In genomic region chr20:23659989-23660837, GRCh38 we compare ENCODE assay signal across 2 cellular contexts.
TF ChIP-seq lines count a peak whose summit lies in the region.

No MANE protein-coding gene starts in this region.

TF ChIP-seq in IMR-90, 13 proteins besides CTCF, POLR2A, EP300 and RAD21:
- TF ChIP-seq NFE2L2 (IDR thresholded peaks at IDR 0.05; ENCODE audit: low read depth, low read length) = no peak
- peak; percentile 26; the same call in 1 of the 2 replicates for TF ChIP-seq CEBPB (IDR thresholded peaks at IDR 0.05; ENCODE audit: low read depth, low read length)
- no peak for TF ChIP-seq RCOR1 (IDR thresholded peaks at IDR 0.05; ENCODE audit: insufficient replicate concordance, low read length)
- no peak for TF ChIP-seq SMC3 (IDR thresholded peaks at IDR 0.05; ENCODE audit: low read depth, low read length)
- no peak for TF ChIP-seq RFX5 (IDR thresholded peaks at IDR 0.05; ENCODE audit: low read depth, low read length)
- no peak for TF ChIP-seq MAFK (IDR thresholded peaks at IDR 0.05; ENCODE audit: low read depth, low read length)
- peak; percentile 35; the same call in 1 of the 2 replicates for TF ChIP-seq USF2 (IDR thresholded peaks at IDR 0.05; ENCODE audit: low read depth, low read length)
- TF ChIP-seq FOS (IDR thresholded peaks at IDR 0.05; ENCODE audit: low read depth, low read length) = no peak
- no peak for TF ChIP-seq MAZ (IDR thresholded peaks at IDR 0.05; ENCODE audit: borderline replicate concordance, low read depth, low read length)
- no peak for TF ChIP-seq CHD1 (IDR thresholded peaks at IDR 0.05; ENCODE audit: low read depth, low read length)
- TF ChIP-seq ELK1 (IDR thresholded peaks at IDR 0.05; ENCODE audit: borderline replicate concordance, low read depth, low read length) = no peak
- no peak for TF ChIP-seq BHLHE40 (IDR thresholded peaks at IDR 0.05; ENCODE audit: low read depth, low read length)
- no peak for TF ChIP-seq MXI1 (IDR thresholded peaks at IDR 0.05; ENCODE audit: borderline replicate concordance, low read depth, low read length)

TF ChIP-seq in K562, 482 proteins besides CTCF, POLR2A, EP300 and RAD21 (continues in another document):
- no peak for TF ChIP-seq ZNF395 (CRISPR knock-in tag; IDR thresholded peaks at IDR 0.05)
- TF ChIP-seq NR2C1 (IDR thresholded peaks at IDR 0.05) = no peak
- TF ChIP-seq NR2C1 (tag; IDR thresholded peaks at IDR 0.05) = no peak; the same call in 1 of the 2 replicates
- TF ChIP-seq ZNF140 (CRISPR knock-in tag; IDR thresholded peaks at IDR 0.05) = no peak
- TF ChIP-seq SIRT6 (IDR thresholded peaks at IDR 0.05; ENCODE audit: low read depth, low read length) = no peak
- no peak for TF ChIP-seq ZNF77 (CRISPR knock-in tag; IDR thresholded peaks at IDR 0.05)
- no peak for TF ChIP-seq E2F8 (IDR thresholded peaks at IDR 0.05; ENCODE audit: low read depth, partially characterized antibody)
- no peak for TF ChIP-seq ZNF778 (CRISPR knock-in tag; IDR thresholded peaks at IDR 0.05)
- TF ChIP-seq ARHGAP35 (IDR thresholded peaks at IDR 0.05; ENCODE audit: partially characterized antibody) = peak; percentile 61
- peak; percentile 36; the same call in 1 of the 2 replicates for TF ChIP-seq USF1 (CRISPR knock-in tag; IDR thresholded peaks at IDR 0.05)
- TF ChIP-seq HLTF (IDR thresholded peaks at IDR 0.05) = peak; percentile 88; the same call in 1 of the 2 replicates
- no peak for TF ChIP-seq KDM2B (CRISPR knock-in tag; IDR thresholded peaks at IDR 0.05)
- TF ChIP-seq ZNF695 (CRISPR knock-in tag; IDR thresholded peaks at IDR 0.05) = no peak
- TF ChIP-seq TAF1 (IDR thresholded peaks at IDR 0.05; ENCODE audit: control insufficient read depth, extremely low read depth, insufficient read depth, low read length, severe bottlenecking) = no peak
- TF ChIP-seq E2F1 (CRISPR knock-in tag; IDR thresholded peaks at IDR 0.05) = no peak
- peak; percentile 90 for TF ChIP-seq ATF3 (IDR thresholded peaks at IDR 0.05)
- TF ChIP-seq ATF3 (CRISPR knock-in tag; conservative IDR thresholded peaks at IDR 0.05) = no peak
- 0 out of 2 replicates have a peak, but pooled peaks have one; percentile 11 for TF ChIP-seq SMAD4 (CRISPR knock-in tag; conservative IDR thresholded peaks at IDR 0.05)
- TF ChIP-seq ATF7 (IDR thresholded peaks at IDR 0.05) = peak; percentile 91
- no peak for TF ChIP-seq MCM3 (IDR thresholded peaks at IDR 0.05)
- no peak for TF ChIP-seq FOXA3 (CRISPR knock-in tag; conservative IDR thresholded peaks at IDR 0.05 in 1 of 2, IDR thresholded peaks at IDR 0.05 in 1 of 2)
- TF ChIP-seq ZNF609 (CRISPR knock-in tag; IDR thresholded peaks at IDR 0.05; ENCODE audit: borderline replicate concordance) = no peak
- 0 out of 2 replicates have a peak, but pooled peaks have one; percentile 61 for TF ChIP-seq HDGF (IDR thresholded peaks at IDR 0.05)
- TF ChIP-seq CBFB (CRISPR knock-in tag; IDR thresholded peaks at IDR 0.05) = no peak
- TF ChIP-seq EWSR1 (IDR thresholded peaks at IDR 0.05; ENCODE audit: borderline replicate concordance, low read depth, partially characterized antibody) = no peak
- peak; percentile 75 for TF ChIP-seq THRA (IDR thresholded peaks at IDR 0.05)
- TF ChIP-seq NRF1 (conservative IDR thresholded peaks at IDR 0.05 in 1 of 2, IDR thresholded peaks at IDR 0.05 in 1 of 2) = 0 out of 4 replicates have a peak, but pooled peaks of 1 of the 2 experiments have one; percentile 7
- no peak for TF ChIP-seq PRMT5 (CRISPR knock-in tag; IDR thresholded peaks at IDR 0.05)
- 0 out of 2 replicates have a peak, but pooled peaks have one; percentile 61 for TF ChIP-seq LARP7 (IDR thresholded peaks at IDR 0.05)
- no peak for TF ChIP-seq CREB3 (tag; conservative IDR thresholded peaks at IDR 0.05; ENCODE audit: low read depth)
- TF ChIP-seq JUND (IDR thresholded peaks at IDR 0.05; ENCODE audit: borderline replicate concordance, low read depth, low read length) = peak; percentile 62; the same call in 1 of the 2 replicates
- TF ChIP-seq JUND (tag; IDR thresholded peaks at IDR 0.05; ENCODE audit: borderline replicate concordance, low read depth, low read length) = peak; percentile 18; the same call in 1 of the 3 replicates
- no peak for TF ChIP-seq SNAPC5 (CRISPR knock-in tag; IDR thresholded peaks at IDR 0.05)
- no peak for TF ChIP-seq ESRRB (CRISPR knock-in tag; IDR thresholded peaks at IDR 0.05; ENCODE audit: borderline replicate concordance)
- no peak for TF ChIP-seq RUNX1 (IDR thresholded peaks at IDR 0.05; ENCODE audit: low read depth)
- TF ChIP-seq POLR2H (tag; IDR thresholded peaks at IDR 0.05; ENCODE audit: low read depth) = peak; percentile 36; the same call in 1 of the 2 replicates
- TF ChIP-seq BACH1 (tag; IDR thresholded peaks at IDR 0.05) = 0 out of 2 replicates have a peak, but pooled peaks have one; percentile 27
- no peak for TF ChIP-seq BDP1 (IDR thresholded peaks at IDR 0.05; ENCODE audit: insufficient read depth, insufficient read length)
